In the genomic region with DNA sequence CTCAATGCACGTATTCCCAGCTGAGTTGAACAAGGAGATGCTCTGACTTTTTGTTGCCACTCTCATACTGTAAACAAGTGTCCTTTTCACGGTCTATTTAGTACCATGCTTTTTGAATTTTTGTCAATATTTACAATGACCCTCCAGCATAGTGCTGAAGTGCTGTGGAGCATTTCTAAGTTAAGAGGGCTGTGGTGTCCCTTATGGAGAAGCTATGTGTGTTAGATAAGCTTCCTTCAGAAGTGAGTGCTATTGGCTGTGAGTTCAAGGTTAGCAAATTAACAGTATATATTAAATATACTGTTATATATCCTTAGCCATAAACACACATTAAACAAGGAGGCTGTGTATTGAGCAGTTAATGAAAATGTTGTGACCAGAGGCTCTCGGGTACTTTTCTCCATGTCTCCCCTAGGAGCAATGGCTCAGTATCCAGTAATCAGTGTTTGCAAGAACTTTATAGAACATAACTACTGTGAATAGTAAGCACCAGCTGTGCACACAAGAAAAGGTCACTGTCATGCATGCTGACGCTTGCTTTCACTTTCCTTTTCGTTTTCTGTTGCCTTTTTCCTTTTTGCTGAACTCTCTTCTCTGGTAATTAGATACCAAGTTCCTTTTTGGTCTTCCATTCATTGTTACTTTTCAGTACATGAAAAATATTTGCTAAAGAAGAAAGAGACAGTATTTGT, we compare ENCODE assay signal across 8 cellular contexts.
A peak's percentile ranks its signal among the peaks of the same experiment; 100 is the strongest.
DNase-seq lines count a peak whose midpoint lies in the region; ATAC-seq and TF ChIP-seq lines count a peak whose summit lies in the region.

No MANE protein-coding gene starts in this region.

- peak overlapping the region; percentile 90 for H3K4me3 Mint-ChIP-seq in activated naive CD8-positive, alpha-beta T cell treated with anti-CD3 and anti-CD28 coated beads, Interleukin-2, amount 10 ng/mL, durations not matched to agents 7 days and 5 days

- no peaks in the 10 kb centered on the region for H3K9me3 Mint-ChIP-seq in activated naive CD8-positive, alpha-beta T cell treated with anti-CD3 and anti-CD28 coated beads, Interleukin-2, amount 10 ng/mL, durations not matched to agents 7 days and 5 days

- H3K9ac ChIP-seq in liver (ENCODE audit: low read depth in 1 of 2, low read length in 2 of 2): peak overlapping the region; percentile 63 to 79

- H3K4me1 ChIP-seq in liver (ENCODE audit: control insufficient read depth in 4 of 4, insufficient read depth in 4 of 4, low read length in 3 of 4): peaks cover 0 to 11% (median 0%) of the 10 kb centered on the region in 4 donors

- peak overlapping the region; percentile 93 for H3K27ac Mint-ChIP-seq in activated naive CD8-positive, alpha-beta T cell treated with anti-CD3 and anti-CD28 coated beads, Interleukin-2, amount 10 ng/mL, durations not matched to agents 7 days and 5 days

- H3K36me3 Mint-ChIP-seq in activated naive CD8-positive, alpha-beta T cell treated with anti-CD3 and anti-CD28 coated beads, Interleukin-2, amount 10 ng/mL, durations not matched to agents 7 days and 5 days: no peaks in the 10 kb centered on the region

- peaks cover 2% of the 10 kb centered on the region for H3K4me1 Mint-ChIP-seq in activated naive CD8-positive, alpha-beta T cell treated with anti-CD3 and anti-CD28 coated beads, Interleukin-2, amount 10 ng/mL, durations not matched to agents 7 days and 5 days

- H3K27me3 ChIP-seq in liver (ENCODE audit: control insufficient read depth in 4 of 4, insufficient read depth in 4 of 4, low read length in 3 of 4): no peaks in the 10 kb centered on the region

- no peaks in the 10 kb centered on the region for H3K27me3 Mint-ChIP-seq in activated naive CD8-positive, alpha-beta T cell treated with anti-CD3 and anti-CD28 coated beads, Interleukin-2, amount 10 ng/mL, durations not matched to agents 7 days and 5 days

- POLR2A ChIA-PET in activated naive CD8-positive, alpha-beta T cell treated with anti-CD3 and anti-CD28 coated beads, Interleukin-2, amount 10 ng/mL, durations not matched to agents 7 days and 5 days (lab: Charles Lee): interaction anchor here (2.0 kb wide), 1 partner anchor 188 kb away, joined by 6 read pairs; the partner anchor contains the start of gene NEDD1

- peak overlapping the region; percentile 75 to 80 for H3K27ac ChIP-seq in liver (ENCODE audit: low read depth in 1 of 2, low read length in 2 of 2)

- WGBS in liver: 28% methylated on average over 5 of the region's 5 CpGs

- no peak for TF ChIP-seq RAD21 in liver (IDR thresholded peaks at IDR 0.05)

- ATAC-seq in GM18505 (IDR thresholded peaks at IDR 0.05; ENCODE audit: unreplicated experiment) (peak; percentile 96), HG02943 (IDR thresholded peaks at IDR 0.05; ENCODE audit: low read depth, unreplicated experiment) (peak; percentile 93)
- peak; percentile 82 for ATAC-seq in activated naive CD8-positive, alpha-beta T cell treated with anti-CD3 and anti-CD28 coated beads, Interleukin-2, amount 10 ng/mL, durations not matched to agents 7 days and 5 days (ENCODE audit: low read depth)

- no peak for TF ChIP-seq POLR2A in GM18505 (IDR thresholded peaks at IDR 0.05; ENCODE audit: borderline replicate concordance, extremely low read depth, insufficient read depth, insufficient read length)

- peak overlapping the region; percentile 63 to 83 (median 71) for H3K4me3 ChIP-seq in liver (ENCODE audit: low read depth in 1 of 3, low read length in 3 of 3)

- no peak for TF ChIP-seq CTCF in liver (IDR thresholded peaks at IDR 0.05; ENCODE audit: low read depth, low read length, missing input control)

- H3K9me3 ChIP-seq in liver (ENCODE audit: control insufficient read depth in 4 of 4, low read length in 3 of 4): no peaks in the 10 kb centered on the region

- DNase-seq in AG08396 (ENCODE audit: low spot score) (peak; percentile 37), NCI-H2029 (lab: John Stamatoyannopoulos, UW) (peak; percentile 80), HUDEP-2 (lab: John Stamatoyannopoulos, UW; ENCODE audit: unreplicated experiment in 76 of 76) (no peak), NCI-H526 treated with DMSO at 0.1 percent for 48 hours (lab: John Stamatoyannopoulos, UW) (no peak)
- no peak for DNase-seq in activated naive CD8-positive, alpha-beta T cell treated with anti-CD3 and anti-CD28 coated beads, Interleukin-2, amount 10 ng/mL, durations not matched to agents 7 days and 5 days

- H3K36me3 ChIP-seq in liver (ENCODE audit: control insufficient read depth in 4 of 4, insufficient read depth in 3 of 4, low read depth in 1 of 4, low read length in 3 of 4): no peaks in the 10 kb centered on the region

TF ChIP-seq in liver, 16 proteins besides CTCF, POLR2A, EP300 and RAD21:
- TF ChIP-seq GABPA (IDR thresholded peaks at IDR 0.05 in 1 of 2, conservative IDR thresholded peaks at IDR 0.05 in 1 of 2) (no peak), HNF4G (IDR thresholded peaks at IDR 0.05) (no peak), SP1 (IDR thresholded peaks at IDR 0.05) (peak; percentile 25), FOXA1 (IDR thresholded peaks at IDR 0.05) (no peak), FOXA2 (IDR thresholded peaks at IDR 0.05) (peak; percentile 17), RXRA (IDR thresholded peaks at IDR 0.05) (peak in 1 of 2 donors; percentile 29), MAX (IDR thresholded peaks at IDR 0.05) (no peak)
- TF ChIP-seq, protein P1, sequence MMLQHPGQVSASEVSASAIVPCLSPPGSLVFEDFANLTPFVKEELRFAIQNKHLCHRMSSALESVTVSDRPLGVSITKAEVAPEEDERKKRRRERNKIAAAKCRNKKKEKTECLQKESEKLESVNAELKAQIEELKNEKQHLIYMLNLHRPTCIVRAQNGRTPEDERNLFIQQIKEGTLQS (IDR thresholded peaks at IDR 0.05): no peak
- TF ChIP-seq, protein P2, sequence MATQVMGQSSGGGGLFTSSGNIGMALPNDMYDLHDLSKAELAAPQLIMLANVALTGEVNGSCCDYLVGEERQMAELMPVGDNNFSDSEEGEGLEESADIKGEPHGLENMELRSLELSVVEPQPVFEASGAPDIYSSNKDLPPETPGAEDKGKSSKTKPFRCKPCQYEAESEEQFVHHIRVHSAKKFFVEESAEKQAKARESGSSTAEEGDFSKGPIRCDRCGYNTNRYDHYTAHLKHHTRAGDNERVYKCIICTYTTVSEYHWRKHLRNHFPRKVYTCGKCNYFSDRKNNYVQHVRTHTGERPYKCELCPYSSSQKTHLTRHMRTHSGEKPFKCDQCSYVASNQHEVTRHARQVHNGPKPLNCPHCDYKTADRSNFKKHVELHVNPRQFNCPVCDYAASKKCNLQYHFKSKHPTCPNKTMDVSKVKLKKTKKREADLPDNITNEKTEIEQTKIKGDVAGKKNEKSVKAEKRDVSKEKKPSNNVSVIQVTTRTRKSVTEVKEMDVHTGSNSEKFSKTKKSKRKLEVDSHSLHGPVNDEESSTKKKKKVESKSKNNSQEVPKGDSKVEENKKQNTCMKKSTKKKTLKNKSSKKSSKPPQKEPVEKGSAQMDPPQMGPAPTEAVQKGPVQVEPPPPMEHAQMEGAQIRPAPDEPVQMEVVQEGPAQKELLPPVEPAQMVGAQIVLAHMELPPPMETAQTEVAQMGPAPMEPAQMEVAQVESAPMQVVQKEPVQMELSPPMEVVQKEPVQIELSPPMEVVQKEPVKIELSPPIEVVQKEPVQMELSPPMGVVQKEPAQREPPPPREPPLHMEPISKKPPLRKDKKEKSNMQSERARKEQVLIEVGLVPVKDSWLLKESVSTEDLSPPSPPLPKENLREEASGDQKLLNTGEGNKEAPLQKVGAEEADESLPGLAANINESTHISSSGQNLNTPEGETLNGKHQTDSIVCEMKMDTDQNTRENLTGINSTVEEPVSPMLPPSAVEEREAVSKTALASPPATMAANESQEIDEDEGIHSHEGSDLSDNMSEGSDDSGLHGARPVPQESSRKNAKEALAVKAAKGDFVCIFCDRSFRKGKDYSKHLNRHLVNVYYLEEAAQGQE (IDR thresholded peaks at IDR 0.05): no peak

Comparison
In these comparisons a context has a peak if more than half of its experiments do, and no peak if none do; other contexts are left out.
1. DNase-seq: peak in AG08396 (single experiment) and NCI-H2029 (single experiment); none in activated naive CD8-positive, alpha-beta T cell treated with anti-CD3 and anti-CD28 coated beads, Interleukin-2, amount 10 ng/mL, durations not matched to agents 7 days and 5 days (single experiment), HUDEP-2 (0 of 76) and NCI-H526 treated with DMSO at 0.1 percent for 48 hours (single experiment).
2. Peak in every context shown above with its lines, with median percentiles within 50 percentile points of each other: ATAC-seq.